ENCODE assay signal across 1 cellular context in the genomic region with DNA sequence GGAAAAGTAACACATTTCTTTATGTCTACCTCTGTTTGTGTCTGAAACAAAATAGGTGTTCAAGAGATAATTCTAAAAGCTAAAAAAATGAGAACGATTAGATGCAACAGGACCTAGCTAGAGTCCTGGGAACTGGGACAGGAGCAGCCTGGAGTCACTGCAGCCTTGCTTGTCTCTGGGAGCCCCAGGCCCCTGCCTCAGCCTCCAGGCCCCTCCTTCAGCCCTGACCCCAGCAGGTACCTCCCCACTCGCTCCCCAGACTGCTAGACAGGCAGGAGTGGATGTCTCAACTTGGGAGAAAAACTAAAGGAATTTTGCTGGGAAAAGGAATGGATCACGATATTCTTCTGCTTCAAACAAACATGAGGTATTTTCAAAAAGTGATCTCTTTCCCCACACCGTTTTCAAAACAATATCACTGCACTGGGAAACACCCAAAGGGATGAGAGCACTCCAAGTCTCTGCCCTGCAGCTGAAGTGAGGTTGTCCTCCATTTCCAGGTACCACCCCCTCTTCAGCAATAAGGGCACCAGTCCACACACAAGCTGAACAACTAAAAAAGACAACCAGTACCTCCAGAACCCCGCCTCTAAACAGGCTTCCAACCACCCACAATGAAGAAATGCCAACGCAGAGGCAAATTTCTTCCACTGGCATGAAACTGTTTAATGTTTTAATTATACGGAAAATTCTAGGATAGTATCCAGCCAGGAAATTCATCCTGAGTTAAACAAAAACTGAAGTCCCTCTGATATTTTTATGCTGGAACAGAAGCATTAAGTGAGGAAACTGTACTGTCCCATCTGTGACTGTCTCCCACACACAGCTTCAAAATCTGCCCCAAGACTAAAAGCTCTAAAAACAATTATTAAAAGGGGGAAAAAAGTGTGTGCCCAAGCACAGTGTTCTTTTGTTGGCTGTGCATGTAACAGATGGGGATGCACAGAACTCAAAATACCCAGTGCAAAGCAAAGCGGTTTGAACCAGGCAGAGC.
TF ChIP-seq lines count a peak whose summit lies in the region.

No MANE protein-coding gene starts in this region.

TF ChIP-seq in HepG2, 621 proteins besides CTCF, POLR2A, EP300 and RAD21 (continued from another document):
- TF ChIP-seq ZNF432 (CRISPR knock-in tag; IDR thresholded peaks at IDR 0.05; ENCODE audit: borderline replicate concordance) (no peak), ZNF749 (CRISPR knock-in tag; IDR thresholded peaks at IDR 0.05; ENCODE audit: borderline replicate concordance) (no peak), ZNF136 (CRISPR knock-in tag; IDR thresholded peaks at IDR 0.05; ENCODE audit: low read depth) (no peak), HMG20A (CRISPR knock-in tag; IDR thresholded peaks at IDR 0.05; ENCODE audit: borderline replicate concordance) (no peak), ZNF12 (CRISPR knock-in tag; IDR thresholded peaks at IDR 0.05) (no peak)
